8 cellular contexts compared by ENCODE assay signal in the genomic region with DNA sequence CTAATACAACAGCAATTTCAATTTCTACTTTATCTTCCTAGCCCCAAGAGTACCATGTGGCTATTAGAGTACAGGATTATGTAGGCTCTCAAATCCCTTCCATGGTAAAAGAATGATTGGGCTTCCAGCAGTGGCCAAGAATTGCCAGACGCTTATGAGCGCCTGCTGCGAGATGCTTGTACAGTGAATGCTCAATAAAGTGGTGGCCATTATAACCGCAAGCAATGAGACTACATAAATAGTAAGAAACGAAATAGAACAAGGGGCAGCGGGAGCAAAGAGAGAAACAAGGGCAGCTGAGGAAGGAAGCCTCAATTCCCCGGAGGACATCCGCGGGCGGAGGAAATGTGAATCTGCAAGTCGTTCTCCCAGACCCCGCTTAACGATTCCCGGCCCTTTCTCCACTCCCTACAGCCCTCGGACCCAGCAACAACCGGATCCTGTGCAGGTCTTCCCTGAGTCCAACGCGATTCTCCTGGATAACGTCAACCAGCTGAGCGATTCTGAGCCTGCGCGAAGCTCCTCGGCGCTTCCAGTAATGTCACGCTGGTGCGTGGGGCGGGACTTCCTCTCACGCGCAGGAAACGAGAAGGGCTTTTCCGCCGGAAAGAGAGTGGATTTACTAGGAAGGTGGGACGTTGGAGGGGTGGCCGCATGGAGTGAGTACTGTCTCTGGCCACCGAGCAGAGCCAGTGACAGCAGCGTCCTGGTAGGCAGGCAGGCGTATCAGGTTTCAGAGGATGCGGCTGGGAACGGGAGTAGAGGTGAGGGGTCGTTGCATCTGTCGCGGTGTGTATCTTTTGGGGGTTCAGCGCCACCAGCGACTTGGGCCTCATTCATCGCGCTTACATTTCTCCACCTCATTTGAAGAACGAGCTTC.
A peak's percentile ranks its signal among the peaks of the same experiment; 100 is the strongest.
DNase-seq lines count a peak whose midpoint lies in the region; ATAC-seq and TF ChIP-seq lines count a peak whose summit lies in the region.

No MANE protein-coding gene starts in this region.

- ATAC-seq in GM19025 (IDR thresholded peaks at IDR 0.05; ENCODE audit: low read depth, unreplicated experiment): peak; percentile 95
- peak; percentile 87 for ATAC-seq in HG03280 (IDR thresholded peaks at IDR 0.05; ENCODE audit: unreplicated experiment)
- ATAC-seq in central memory CD8-positive, alpha-beta T cell (replicated peaks; ENCODE audit: extremely low read depth, poor library complexity, severe bottlenecking): peak; percentile 91

- H3K9me3 Mint-ChIP-seq in central memory CD8-positive, alpha-beta T cell: no peaks in the 10 kb centered on the region

- H3K36me3 Mint-ChIP-seq in central memory CD8-positive, alpha-beta T cell (ENCODE audit: insufficient read depth): peaks cover 31% of the 10 kb centered on the region

- peaks cover 39% of the 10 kb centered on the region for H3K4me1 Mint-ChIP-seq in central memory CD8-positive, alpha-beta T cell

- TF ChIP-seq CTCF in AG09319 (IDR thresholded peaks at IDR 0.05; ENCODE audit: low read depth, low read length): no peak

- peak; percentile 82 for DNase-seq in AG09319 (ENCODE audit: extremely low read depth, low read depth)
- DNase-seq in NCI-H345 treated with DMSO at 0.1 percent for 48 hours (lab: John Stamatoyannopoulos, UW; ENCODE audit: unreplicated experiment): peak; percentile 58
- peak; percentile 70 for DNase-seq in activated CD4-positive, CD25-positive, alpha-beta regulatory T cell treated with anti-CD3 and anti-CD28 coated beads, Interleukin-2, amount 50 U/mL, for 16 hours (ENCODE audit: low read depth, low spot score)
- peak; percentile 51 for DNase-seq in central memory CD8-positive, alpha-beta T cell (ENCODE audit: low spot score in 2 of 2)
- DNase-seq in iris pigment epithelial cell (ENCODE audit: low read depth): peak; percentile 98
- DNase-seq in stimulated activated CD4-positive, alpha-beta T cell treated with anti-CD3 and anti-CD28 coated beads, Interleukin-12 subunit alpha, Interleukin-12 subunit beta, amount 100 ng/mL, for 24 hours (ENCODE audit: low read depth in 2 of 2): peak; percentile 79 to 84

- peak overlapping the region; percentile 88 for H3K4me3 Mint-ChIP-seq in central memory CD8-positive, alpha-beta T cell

- H3K27ac Mint-ChIP-seq in central memory CD8-positive, alpha-beta T cell (ENCODE audit: low read depth): peak overlapping the region; percentile 91

- H3K27me3 Mint-ChIP-seq in central memory CD8-positive, alpha-beta T cell: no peaks in the 10 kb centered on the region

Comparison
In these comparisons a context has a peak if more than half of its experiments do, and no peak if none do; other contexts are left out.
1. Peak in every context shown above with its lines: DNase-seq and ATAC-seq.